21 cellular contexts compared by ENCODE assay signal in the genomic region with DNA sequence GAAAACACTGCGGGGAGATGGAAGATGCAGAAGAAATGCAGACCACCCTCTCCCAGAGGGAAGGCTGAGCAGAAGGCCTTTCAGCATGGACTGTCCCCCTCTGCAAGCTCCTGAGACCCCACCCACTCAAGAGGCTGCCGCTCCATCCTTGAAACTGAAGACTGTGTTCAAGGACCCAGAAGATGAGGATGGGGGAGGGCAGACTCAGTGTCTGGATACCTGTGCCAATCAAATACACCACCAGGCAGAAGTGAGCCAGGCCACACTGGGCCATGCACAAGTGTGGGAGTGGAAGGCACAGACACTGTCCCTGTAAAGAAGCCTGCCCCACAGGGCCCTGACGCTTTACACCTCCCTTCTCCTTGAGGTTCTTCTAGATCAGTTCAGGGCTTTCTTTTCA. TPM values are rescaled to one million over a fixed set of nuclear protein-coding genes. Genes with fewer than 3 reads are reported as not detected.
DNase-seq lines count a peak whose midpoint lies in the region; ATAC-seq, FAIRE-seq and TF ChIP-seq lines count a peak whose summit lies in the region.
"Had no signal": no experiment of that assay in that cellular context is flagged by ENCODE, and none has a peak within 500 bp of the region (broad histone marks: within the 10 kb centered on the region; RNA-seq: fewer than 3 reads in every experiment).

No MANE protein-coding gene starts in this region.

- H3K79me2 ChIP-seq in keratinocyte (ENCODE audit: control insufficient read depth, insufficient read depth, low read length): peaks cover 23% of the 10 kb centered on the region

- no peak overlapping the region for H3K4me3 Mint-ChIP-seq in central memory CD8-positive, alpha-beta T cell
- H3K4me3 Mint-ChIP-seq in natural killer cell: no peak overlapping the region
- H3K4me3 Mint-ChIP-seq: CD14-positive monocyte had no signal

- peaks cover 3% of the 10 kb centered on the region for H3K36me3 Mint-ChIP-seq in central memory CD8-positive, alpha-beta T cell (ENCODE audit: insufficient read depth)
- H3K36me3 Mint-ChIP-seq in natural killer cell: peaks cover 6% of the 10 kb centered on the region

- dilution Hi-C loops in keratinocyte (cut with MboI; ENCODE audit: extremely low pct_ligation_motif_present, low sequenced_read_pairs): no loop called here

- intact Hi-C loops in heart right ventricle (cut with DNase I) (loop anchor here in 2 of 10 donors (5.0 kb wide), 1 partner anchor 38 kb away; the partner anchor contains the start of gene IPPK (in 2 of the 2)), vagina (cut with DNase I) (no loop called here), natural killer cell (cut with micrococcal nuclease) (no loop called here)

- H3K4me1 ChIP-seq in right atrium auricular region (peaks cover 0 to 10% of the 10 kb centered on the region in 2 donors), heart right ventricle (peaks cover 0 to 16% (median 4%) of the 10 kb centered on the region in 9 donors), keratinocyte (ENCODE audit: control insufficient read depth, extremely low read depth, insufficient read depth, low read length) (peaks cover 54% of the 10 kb centered on the region), vagina (peaks cover 11% of the 10 kb centered on the region)
- H3K4me1 ChIP-seq: Caco-2 had no signal

- DNase-seq in right atrium auricular region (ENCODE audit: low spot score): peak; percentile 54
- no peak for DNase-seq in heart right ventricle
- DNase-seq in central memory CD8-positive, alpha-beta T cell (ENCODE audit: low spot score in 2 of 2): no peak
- no peak for DNase-seq in keratinocyte (ENCODE audit: low read depth, low spot score)
- DNase-seq in vagina (ENCODE audit: extremely low spot score in 2 of 2): no peak
- no peak for DNase-seq in GM20000 (ENCODE audit: low spot score)
- DNase-seq in natural killer cell: no peak
- DNase-seq: ACHN, AML-193, Caco-2, DMS153, NCI-H187 treated with DMSO at 0.1 percent for 48 hours, NCI-H446, NCI-H69, SHP77 treated with DMSO at 0.1 percent for 48 hours had no signal

- H3K36me3 ChIP-seq in right atrium auricular region: peaks cover 33% of the 10 kb centered on the region
- H3K36me3 ChIP-seq in heart right ventricle: peaks cover 0 to 64% (median 18%) of the 10 kb centered on the region in 9 donors
- H3K36me3 ChIP-seq in keratinocyte (ENCODE audit: control insufficient read depth in 2 of 2, extremely low read depth in 1 of 2, insufficient read depth in 2 of 2, low read length in 2 of 2): peaks cover 27 to 49% of the 10 kb centered on the region in 2 experiments
- peaks cover 0 to 31% of the 10 kb centered on the region in 2 donors for H3K36me3 ChIP-seq in vagina

- no peak for FAIRE-seq in keratinocyte (lab: Jason Lieb, UNC)
- FAIRE-seq: H54, HTR-8/SVneo had no signal

- H2AFZ ChIP-seq in keratinocyte (ENCODE audit: control insufficient read depth, low read length): no peak overlapping the region

- ATAC-seq in heart right ventricle: no peak
- ATAC-seq in central memory CD8-positive, alpha-beta T cell (replicated peaks; ENCODE audit: extremely low read depth, poor library complexity, severe bottlenecking): no peak
- ATAC-seq in HG02973 (IDR thresholded peaks at IDR 0.05; ENCODE audit: unreplicated experiment): no peak
- ATAC-seq in natural killer cell: no peak

- no peaks in the 10 kb centered on the region for H4K20me1 ChIP-seq in keratinocyte (ENCODE audit: control insufficient read depth, extremely low read depth, insufficient read depth, low read length)

- H3K9me1 ChIP-seq in keratinocyte (ENCODE audit: control insufficient read depth, extremely low read depth, insufficient read depth, low read length): peaks cover 5% of the 10 kb centered on the region

- H3K9me3 ChIP-seq in right atrium auricular region (no peaks in the 10 kb centered on the region), heart right ventricle (no peaks in the 10 kb centered on the region), keratinocyte (ENCODE audit: control insufficient read depth, low read depth, low read length) (no peaks in the 10 kb centered on the region), vagina (no peaks in the 10 kb centered on the region)
- H3K9me3 ChIP-seq: Caco-2 had no signal

- WGBS in heart right ventricle, 2 donors: 93 to 96% methylated on average over 3 of the region's 3 CpGs

- no peaks in the 10 kb centered on the region for H3K27me3 Mint-ChIP-seq in central memory CD8-positive, alpha-beta T cell
- H3K27me3 Mint-ChIP-seq in natural killer cell (ENCODE audit: low read depth in 2 of 2): no peaks in the 10 kb centered on the region
- H3K27me3 Mint-ChIP-seq: IgD-negative memory B cell had no signal

- H3K27me3 ChIP-seq in right atrium auricular region (no peaks in the 10 kb centered on the region), heart right ventricle (no peaks in the 10 kb centered on the region), keratinocyte (ENCODE audit: control insufficient read depth, extremely low read depth, insufficient read depth, low read length) (no peaks in the 10 kb centered on the region), vagina (no peaks in the 10 kb centered on the region)

- peak overlapping the region; percentile 45 for H3K27ac Mint-ChIP-seq in central memory CD8-positive, alpha-beta T cell (ENCODE audit: low read depth)
- no peak overlapping the region for H3K27ac Mint-ChIP-seq in natural killer cell
- H3K27ac Mint-ChIP-seq: CD14-positive monocyte, IgD-negative memory B cell had no signal

- TF ChIP-seq POLR2A in vagina (IDR thresholded peaks at IDR 0.05): no peak

- H3K4me3 ChIP-seq in right atrium auricular region (no peak overlapping the region), heart right ventricle (no peak overlapping the region), keratinocyte (ENCODE audit: control insufficient read depth in 2 of 3, extremely low read depth in 1 of 3, insufficient read depth in 2 of 3, low read depth in 1 of 3, low read length in 3 of 3) (no peak overlapping the region), vagina (no peak overlapping the region)

- peak overlapping the region; percentile 23 for H3K9ac ChIP-seq in keratinocyte (ENCODE audit: control insufficient read depth, extremely low read depth, insufficient read depth, low read length)

- H3K9me3 Mint-ChIP-seq in central memory CD8-positive, alpha-beta T cell: no peaks in the 10 kb centered on the region
- no peaks in the 10 kb centered on the region for H3K9me3 Mint-ChIP-seq in natural killer cell
- H3K9me3 Mint-ChIP-seq: CD14-positive monocyte, IgD-negative memory B cell had no signal

- H3K27ac ChIP-seq in right atrium auricular region (no peak overlapping the region), heart right ventricle (no peak overlapping the region), keratinocyte (ENCODE audit: control insufficient read depth, insufficient read depth, low read length) (peak overlapping the region; percentile 96), vagina (peak overlapping the region; percentile 30)
- H3K27ac ChIP-seq: HL-60 had no signal

- TF ChIP-seq CTCF in right atrium auricular region (IDR thresholded peaks at IDR 0.05) (no peak), heart right ventricle (IDR thresholded peaks at IDR 0.05) (no peak), keratinocyte (optimal IDR thresholded peaks at IDR 0.05 in 1 of 3, IDR thresholded peaks at IDR 0.05 in 1 of 3, conservative IDR thresholded peaks at IDR 0.05 in 1 of 3; ENCODE audit: extremely low read depth in 1 of 3, insufficient read depth in 2 of 3, low read length in 3 of 3) (no peak), vagina (IDR thresholded peaks at IDR 0.05) (no peak), GM20000 (IDR thresholded peaks at IDR 0.05; ENCODE audit: extremely low read depth, missing control alignments) (no peak), natural killer cell (IDR thresholded peaks at IDR 0.05) (no peak)

- peaks cover 41% of the 10 kb centered on the region for H3K4me1 Mint-ChIP-seq in central memory CD8-positive, alpha-beta T cell
- H3K4me1 Mint-ChIP-seq in natural killer cell: peaks cover 20 to 38% of the 10 kb centered on the region in 2 donors

- no peak overlapping the region for H3K4me2 ChIP-seq in keratinocyte (ENCODE audit: control insufficient read depth, extremely low read depth, insufficient read depth, low read depth, low read length)

RNA-seq across cellular contexts. Expression of gene IPPK, which starts 40.0 kb away (rescaled TPM):
- total RNA-seq in right atrium auricular region (10 to 100 TPM in 1 of 2 donors, 1 to 10 TPM in 1; 8.9 to 13.1 TPM), heart right ventricle (10 to 100 TPM in 2 of 10 donors, 1 to 10 TPM in 8; 6.5 to 17.8 (median 8.5) TPM), vagina (39.5 TPM), natural killer cell (1 to 10 TPM; 4.9 to 9.2 (median 6.7) TPM)
- polyA plus RNA-seq in heart right ventricle (1 to 10 TPM; 5.2 to 8.2 TPM), keratinocyte (27.5 to 34.9 TPM (median 32.4 TPM) in 3 replicates)
- 44.5 TPM for polyA plus RNA-seq in keratinocyte (2011; ENCODE audit: low read depth)
- 28.0 and 37.9 TPM in 2 replicates for polyA plus RNA-seq in keratinocyte (2011; cell fraction: cytosol; rRNA removed)
- polyA plus RNA-seq in keratinocyte (2011; cell fraction: nucleus; rRNA removed): 68.1 and 79.2 TPM in 2 replicates
- 12.7 and 34.4 TPM in 2 replicates for polyA plus RNA-seq in keratinocyte (2012; ENCODE audit: low replicate concordance)
- polyA minus RNA-seq in keratinocyte: 49.3 to 86.7 TPM (median 68.7 TPM) in 3 replicates
- 26.9 TPM for polyA minus RNA-seq in keratinocyte (2011; cell fraction: cytosol; rRNA and poly(A)+ RNA removed)
- 26.9 and 42.7 TPM in 2 replicates for polyA minus RNA-seq in keratinocyte (2011; cell fraction: nucleus; rRNA and poly(A)+ RNA removed)

RNA-seq across cellular contexts. Expression of gene BICD2, which starts 54.7 kb away (rescaled TPM):
- total RNA-seq in right atrium auricular region (10 to 100 TPM; 32.2 to 40.4 TPM), heart right ventricle (10 to 100 TPM; 28.0 to 41.8 (median 33.4) TPM), vagina (82.7 TPM), natural killer cell (10 to 100 TPM; 27.0 to 39.7 (median 39.7) TPM)
- polyA plus RNA-seq in heart right ventricle (10 to 100 TPM; 22.5 to 24.7 TPM), keratinocyte (26.9 to 47.3 TPM (median 41.9 TPM) in 3 replicates)
- polyA plus RNA-seq in keratinocyte (2011; ENCODE audit: low read depth): 97.4 TPM
- 42.9 and 60.3 TPM in 2 replicates for polyA plus RNA-seq in keratinocyte (2011; cell fraction: cytosol; rRNA removed)
- 76.7 and 81.0 TPM in 2 replicates for polyA plus RNA-seq in keratinocyte (2011; cell fraction: nucleus; rRNA removed)
- polyA plus RNA-seq in keratinocyte (2012; ENCODE audit: low replicate concordance): 63.7 and 91.3 TPM in 2 replicates
- polyA minus RNA-seq in keratinocyte: 38.6 to 50.1 TPM (median 44.3 TPM) in 3 replicates
- polyA minus RNA-seq in keratinocyte (2011; cell fraction: cytosol; rRNA and poly(A)+ RNA removed): 57.0 TPM
- 45.6 and 62.4 TPM in 2 replicates for polyA minus RNA-seq in keratinocyte (2011; cell fraction: nucleus; rRNA and poly(A)+ RNA removed)

Comparison
In these comparisons a context has a peak if more than half of its experiments do, and no peak if none do; other contexts are left out.
1. H3K27ac ChIP-seq: peak in keratinocyte (single experiment) and vagina (single experiment); none in right atrium auricular region (0 of 2) and heart right ventricle (0 of 10).